In genomic region chr18:44895176-44895798, GRCh38 we compare ENCODE assay signal across 9 cellular contexts.
DNase-seq lines count a peak whose midpoint lies in the region; ATAC-seq lines count a peak whose summit lies in the region.
"Had no signal": no experiment of that assay in that cellular context is flagged by ENCODE, and none has a peak within 500 bp of the region (broad histone marks: within the 10 kb centered on the region; RNA-seq: fewer than 3 reads in every experiment).

No MANE protein-coding gene starts in this region.

- intact Hi-C loops in left ventricle myocardium superior (cut with micrococcal nuclease): no loop called here

- peaks cover 7% of the 10 kb centered on the region for H3K27me3 Mint-ChIP-seq in activated T-cell treated with anti-CD3 and anti-CD28 coated beads, Interleukin-2, amount 50 U/mL, for 72 hours (ENCODE audit: low read depth)
- no peaks in the 10 kb centered on the region for H3K27me3 Mint-ChIP-seq in stimulated activated naive B cell treated with anti-CD40 and anti-IgM and Interleukin-4, amounts not matched to agents 10 μg/mL and 1 μg/mL and 100 μg/mL, for 72 hours

- no peak overlapping the region for H3K27ac Mint-ChIP-seq in activated T-cell treated with anti-CD3 and anti-CD28 coated beads, Interleukin-2, amount 50 U/mL, for 72 hours
- peak overlapping the region; percentile 93 for H3K27ac Mint-ChIP-seq in stimulated activated naive B cell treated with anti-CD40 and anti-IgM and Interleukin-4, amounts not matched to agents 10 μg/mL and 1 μg/mL and 100 μg/mL, for 72 hours

- peak; percentile 1 to 70 for DNase-seq in NCI-H2081 (lab: John Stamatoyannopoulos, UW)
- DNase-seq in NCI-H2081 treated with DMSO at 0.1 percent for 48 hours (lab: John Stamatoyannopoulos, UW): no peak
- peak; percentile 84 for DNase-seq in NCI-H146 (lab: John Stamatoyannopoulos, UW)
- peak; percentile 27 to 32 for DNase-seq in activated T-cell treated with anti-CD3 and anti-CD28 coated beads, Interleukin-2, amount 50 U/mL, for 72 hours
- peak; percentile 40 for DNase-seq in left ventricle myocardium superior
- peak; percentile 39 for DNase-seq in stimulated activated naive B cell treated with anti-CD40 and anti-IgM and Interleukin-4, amounts not matched to agents 10 μg/mL and 1 μg/mL and 100 μg/mL, for 72 hours
- DNase-seq in germinal center (ENCODE audit: low spot score): no peak

- H3K36me3 Mint-ChIP-seq in activated T-cell treated with anti-CD3 and anti-CD28 coated beads, Interleukin-2, amount 50 U/mL, for 72 hours (ENCODE audit: insufficient read depth in 2 of 2): peaks cover 9 to 17% of the 10 kb centered on the region in 2 donors
- peaks cover 41 to 69% of the 10 kb centered on the region in 2 donors for H3K36me3 Mint-ChIP-seq in stimulated activated naive B cell treated with anti-CD40 and anti-IgM and Interleukin-4, amounts not matched to agents 10 μg/mL and 1 μg/mL and 100 μg/mL, for 72 hours
- H3K36me3 Mint-ChIP-seq: CD4-positive, CD25-positive, alpha-beta regulatory T cell had no signal

- no peak overlapping the region for H3K4me3 Mint-ChIP-seq in activated T-cell treated with anti-CD3 and anti-CD28 coated beads, Interleukin-2, amount 50 U/mL, for 72 hours
- H3K4me3 Mint-ChIP-seq in stimulated activated naive B cell treated with anti-CD40 and anti-IgM and Interleukin-4, amounts not matched to agents 10 μg/mL and 1 μg/mL and 100 μg/mL, for 72 hours: peak overlapping the region; percentile 16 to 50
- H3K4me3 Mint-ChIP-seq: CD4-positive, CD25-positive, alpha-beta regulatory T cell had no signal

- ATAC-seq in GM21528 (IDR thresholded peaks at IDR 0.05; ENCODE audit: low FRiP score, unreplicated experiment): peak; percentile 74
- peak; percentile 39 to 48 for ATAC-seq in activated T-cell treated with anti-CD3 and anti-CD28 coated beads, Interleukin-2, amount 50 U/mL, for 72 hours (replicated peaks in 1 of 2)
- peak; percentile 73 for ATAC-seq in left ventricle myocardium superior
- peak; percentile 31 to 50 for ATAC-seq in stimulated activated naive B cell treated with anti-CD40 and anti-IgM and Interleukin-4, amounts not matched to agents 10 μg/mL and 1 μg/mL and 100 μg/mL, for 72 hours (replicated peaks)

- H3K4me1 Mint-ChIP-seq in activated T-cell treated with anti-CD3 and anti-CD28 coated beads, Interleukin-2, amount 50 U/mL, for 72 hours (ENCODE audit: low read depth): peaks cover 49% of the 10 kb centered on the region
- H3K4me1 Mint-ChIP-seq in stimulated activated naive B cell treated with anti-CD40 and anti-IgM and Interleukin-4, amounts not matched to agents 10 μg/mL and 1 μg/mL and 100 μg/mL, for 72 hours: peaks cover 49 to 80% of the 10 kb centered on the region in 2 donors

- H3K9me3 Mint-ChIP-seq in activated T-cell treated with anti-CD3 and anti-CD28 coated beads, Interleukin-2, amount 50 U/mL, for 72 hours: peaks cover 8 to 9% of the 10 kb centered on the region in 2 donors
- peaks cover 8 to 10% of the 10 kb centered on the region in 2 donors for H3K9me3 Mint-ChIP-seq in stimulated activated naive B cell treated with anti-CD40 and anti-IgM and Interleukin-4, amounts not matched to agents 10 μg/mL and 1 μg/mL and 100 μg/mL, for 72 hours

Comparison
In these comparisons a context has a peak if more than half of its experiments do, and no peak if none do; other contexts are left out.
1. DNase-seq: peak in NCI-H2081 (2 of 2), NCI-H146 (single experiment), activated T-cell treated with anti-CD3 and anti-CD28 coated beads, Interleukin-2, amount 50 U/mL, for 72 hours (2 of 2), left ventricle myocardium superior (single experiment) and stimulated activated naive B cell treated with anti-CD40 and anti-IgM and Interleukin-4, amounts not matched to agents 10 μg/mL and 1 μg/mL and 100 μg/mL, for 72 hours (single experiment); none in NCI-H2081 treated with DMSO at 0.1 percent for 48 hours (single experiment) and germinal center (single experiment).
2. H3K4me3 Mint-ChIP-seq: peak in stimulated activated naive B cell treated with anti-CD40 and anti-IgM and Interleukin-4, amounts not matched to agents 10 μg/mL and 1 μg/mL and 100 μg/mL, for 72 hours (2 of 2); none in activated T-cell treated with anti-CD3 and anti-CD28 coated beads, Interleukin-2, amount 50 U/mL, for 72 hours (0 of 2).
3. Peak in every context shown above with its lines, with median percentiles within 50 percentile points of each other: ATAC-seq.